ENCODE assay signal across 13 cellular contexts in the genomic region with DNA sequence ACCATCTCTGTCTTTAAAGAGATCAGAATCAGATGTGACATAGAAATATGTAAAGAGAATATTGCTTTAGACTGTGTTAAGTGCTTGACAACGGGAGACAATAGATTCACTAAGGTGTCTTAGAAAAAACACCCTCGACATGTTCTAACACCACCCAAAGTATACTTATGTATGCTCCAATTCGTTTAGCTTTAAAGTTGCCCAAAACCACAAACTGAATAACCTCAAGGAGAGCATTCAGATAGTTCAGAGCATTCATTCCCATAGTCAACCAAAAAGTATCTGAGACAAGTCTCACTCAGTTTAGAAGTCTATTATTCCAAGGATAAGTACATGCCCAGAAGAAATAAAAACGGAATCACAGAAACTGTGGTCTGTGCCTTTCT.
DNase-seq lines count a peak whose midpoint lies in the region; ATAC-seq, FAIRE-seq and TF ChIP-seq lines count a peak whose summit lies in the region.
"Had no signal": no experiment of that assay in that cellular context is flagged by ENCODE, and none has a peak within 500 bp of the region (broad histone marks: within the 10 kb centered on the region; RNA-seq: fewer than 3 reads in every experiment).

No MANE protein-coding gene starts in this region.

- peaks cover 3% of the 10 kb centered on the region for H3K4me1 ChIP-seq in endodermal cell (ENCODE audit: control insufficient read depth, insufficient read depth, low read length)
- H3K4me1 ChIP-seq in trophoblast cell (ENCODE audit: control insufficient read depth in 1 of 2, insufficient read depth in 2 of 2, low read length in 2 of 2) = peaks cover 4 to 12% of the 10 kb centered on the region in 2 experiments

- no peak for TF ChIP-seq CTCF in endodermal cell (conservative IDR thresholded peaks at IDR 0.05)

- H3K79me1 ChIP-seq in trophoblast cell (ENCODE audit: low read length) = peaks cover 10% of the 10 kb centered on the region

- peaks cover 7% of the 10 kb centered on the region for H3K36me3 Mint-ChIP-seq in IgD-negative memory B cell
- H3K36me3 Mint-ChIP-seq in endodermal cell (ENCODE audit: low read depth) = no peaks in the 10 kb centered on the region
- H3K36me3 Mint-ChIP-seq in activated naive CD8-positive, alpha-beta T cell treated with anti-CD3 and anti-CD28 coated beads, Interleukin-2, amount 50 U/mL, for 24 hours (ENCODE audit: low read depth) = no peaks in the 10 kb centered on the region

- H3K4me3 Mint-ChIP-seq in IgD-negative memory B cell (peak overlapping the region in 2 of 4 donors; percentile 34 to 49), endodermal cell (no peak overlapping the region)
- H3K4me3 Mint-ChIP-seq in activated naive CD8-positive, alpha-beta T cell treated with anti-CD3 and anti-CD28 coated beads, Interleukin-2, amount 50 U/mL, for 24 hours = no peak overlapping the region
- H3K4me3 Mint-ChIP-seq: CD14-positive monocyte; stimulated activated naive CD8-positive, alpha-beta T cell treated with anti-CD3 and anti-CD28 coated beads, Interleukin-15, Interleukin-2, amounts not matched to agents 100 ng/mL and 50 ng/mL, for 24 hours had no signal

- no peak overlapping the region for H3K23ac ChIP-seq in trophoblast cell (ENCODE audit: low read length)

- H3K9me3 ChIP-seq in endodermal cell (ENCODE audit: control insufficient read depth, low read length) = no peaks in the 10 kb centered on the region
- no peaks in the 10 kb centered on the region for H3K9me3 ChIP-seq in trophoblast cell (ENCODE audit: insufficient read depth, low read depth, low read length)

- no peak overlapping the region for H3K4ac ChIP-seq in trophoblast cell (ENCODE audit: low read depth, low read length)

- H4K91ac ChIP-seq in trophoblast cell (ENCODE audit: low read depth, low read length) = peak overlapping the region; percentile 4

- H3K36me3 ChIP-seq in endodermal cell (ENCODE audit: control insufficient read depth, insufficient read depth, low read length) (no peaks in the 10 kb centered on the region), trophoblast cell (ENCODE audit: control insufficient read depth in 1 of 2, insufficient read depth in 2 of 2, low read length in 2 of 2) (no peaks in the 10 kb centered on the region)

- H2AK5ac ChIP-seq in trophoblast cell (ENCODE audit: low read length) = no peak overlapping the region

- no peak overlapping the region for H3K18ac ChIP-seq in trophoblast cell (ENCODE audit: low read length)

- H3K9me3 Mint-ChIP-seq in IgD-negative memory B cell (no peaks in the 10 kb centered on the region), endodermal cell (no peaks in the 10 kb centered on the region)
- H3K9me3 Mint-ChIP-seq in activated naive CD8-positive, alpha-beta T cell treated with anti-CD3 and anti-CD28 coated beads, Interleukin-2, amount 50 U/mL, for 24 hours = no peaks in the 10 kb centered on the region
- H3K9me3 Mint-ChIP-seq: CD14-positive monocyte; stimulated activated naive CD8-positive, alpha-beta T cell treated with anti-CD3 and anti-CD28 coated beads, Interleukin-15, Interleukin-2, amounts not matched to agents 100 ng/mL and 50 ng/mL, for 24 hours had no signal

- H3K14ac ChIP-seq in trophoblast cell (ENCODE audit: low read length) = no peak overlapping the region

- peaks cover 29 to 46% (median 44%) of the 10 kb centered on the region in 3 donors for H3K4me1 Mint-ChIP-seq in IgD-negative memory B cell
- peaks cover 27% of the 10 kb centered on the region for H3K4me1 Mint-ChIP-seq in endodermal cell
- no peaks in the 10 kb centered on the region for H3K4me1 Mint-ChIP-seq in activated naive CD8-positive, alpha-beta T cell treated with anti-CD3 and anti-CD28 coated beads, Interleukin-2, amount 50 U/mL, for 24 hours
- H3K4me1 Mint-ChIP-seq: CD14-positive monocyte had no signal

- WGBS in endodermal cell (ENCODE audit: insufficient coverage in 1 of 2, insufficient read length in 1 of 2), 2 experiments = 50 to 53% methylated on average over 1 to 4 of the region's 4 CpGs
- no CpG with 5 or more reads among the region's 4 CpGs for WGBS in trophoblast cell (ENCODE audit: extremely low coverage, insufficient coverage, insufficient read length)

- no peak overlapping the region for H4K8ac ChIP-seq in trophoblast cell (ENCODE audit: low read depth, low read length)

- H2BK5ac ChIP-seq in trophoblast cell (ENCODE audit: low read depth, low read length, poor library complexity) = no peak overlapping the region

- DNase-seq in endodermal cell (no peak), trophoblast cell (peak in 1 of 2 donors; percentile 8), RCC 7860 (ENCODE audit: low spot score) (no peak), NCI-H2171 treated with DMSO at 0.1 percent for 48 hours (lab: John Stamatoyannopoulos, UW) (no peak)
- no peak for DNase-seq in activated CD4-positive, alpha-beta T cell treated with anti-CD3 and anti-CD28 coated beads, Interleukin-2, amount 50 U/mL, for 1 hour
- DNase-seq in activated naive CD8-positive, alpha-beta T cell treated with anti-CD3 and anti-CD28 coated beads, Interleukin-2, amount 50 U/mL, for 24 hours = no peak
- DNase-seq: amygdala; effector CD8-positive, alpha-beta T cell; NCI-H345 had no signal

- no peak overlapping the region for H2BK12ac ChIP-seq in trophoblast cell (ENCODE audit: low read length)

- H4K12ac ChIP-seq in trophoblast cell (ENCODE audit: low read depth, low read length) = no peak overlapping the region

- peak; percentile 3 for ATAC-seq in GM19395 (IDR thresholded peaks at IDR 0.05; ENCODE audit: unreplicated experiment)
- ATAC-seq in activated naive CD8-positive, alpha-beta T cell treated with anti-CD3 and anti-CD28 coated beads, Interleukin-2, amount 50 U/mL, for 24 hours = no peak

- no peak overlapping the region for H2AFZ ChIP-seq in trophoblast cell (ENCODE audit: insufficient read depth, low read length, poor library complexity)

- H3K79me2 ChIP-seq in trophoblast cell (ENCODE audit: control insufficient read depth, insufficient read depth, low read length, poor library complexity) = no peaks in the 10 kb centered on the region

- FAIRE-seq in RCC 7860 (lab: Jason Lieb, UNC) = no peak

- H3K27me3 ChIP-seq in endodermal cell (ENCODE audit: control insufficient read depth, insufficient read depth, low read length, poor library complexity, severe bottlenecking) (no peaks in the 10 kb centered on the region), trophoblast cell (ENCODE audit: insufficient read depth, low read length) (no peaks in the 10 kb centered on the region)

- peak overlapping the region; percentile 15 for H2BK120ac ChIP-seq in trophoblast cell (ENCODE audit: insufficient read depth, low read length, poor library complexity)

- H3K27ac ChIP-seq in endodermal cell (ENCODE audit: low read depth, low read length) (peak overlapping the region; percentile 71), trophoblast cell (ENCODE audit: low read depth, low read length) (peak overlapping the region; percentile 83)

- H3K4me2 ChIP-seq in trophoblast cell (ENCODE audit: low read length) = peak overlapping the region; percentile 39

- H3K27ac Mint-ChIP-seq in IgD-negative memory B cell (peak overlapping the region; percentile 56 to 95 (median 92)), endodermal cell (peak overlapping the region; percentile 80)
- H3K27ac Mint-ChIP-seq in activated naive CD8-positive, alpha-beta T cell treated with anti-CD3 and anti-CD28 coated beads, Interleukin-2, amount 50 U/mL, for 24 hours = no peak overlapping the region
- H3K27ac Mint-ChIP-seq: stimulated activated naive CD8-positive, alpha-beta T cell treated with anti-CD3 and anti-CD28 coated beads, Interleukin-15, Interleukin-2, amounts not matched to agents 100 ng/mL and 50 ng/mL, for 24 hours had no signal

- H3K9ac ChIP-seq in endodermal cell (ENCODE audit: extremely low read depth, low read length, poor library complexity, severe bottlenecking) = no peak overlapping the region
- no peak overlapping the region for H3K9ac ChIP-seq in trophoblast cell (ENCODE audit: low read length)

- H3K4me3 ChIP-seq in endodermal cell (ENCODE audit: low read length) (no peak overlapping the region), trophoblast cell (ENCODE audit: low read depth, low read length) (no peak overlapping the region)

- no peaks in the 10 kb centered on the region for H3K27me3 Mint-ChIP-seq in IgD-negative memory B cell
- H3K27me3 Mint-ChIP-seq in endodermal cell (ENCODE audit: insufficient read depth) = no peaks in the 10 kb centered on the region
- H3K27me3 Mint-ChIP-seq in activated naive CD8-positive, alpha-beta T cell treated with anti-CD3 and anti-CD28 coated beads, Interleukin-2, amount 50 U/mL, for 24 hours = no peaks in the 10 kb centered on the region
- H3K27me3 Mint-ChIP-seq: stimulated activated naive CD8-positive, alpha-beta T cell treated with anti-CD3 and anti-CD28 coated beads, Interleukin-15, Interleukin-2, amounts not matched to agents 100 ng/mL and 50 ng/mL, for 24 hours had no signal
